ENCODE assay signal across 8 cellular contexts in genomic region chr4:38983756-38984647, GRCh38. TPM values are rescaled to one million over a fixed set of nuclear protein-coding genes. Genes with fewer than 3 reads are reported as not detected.
A peak's percentile ranks its signal among the peaks of the same experiment; 100 is the strongest.
DNase-seq lines count a peak whose midpoint lies in the region; ATAC-seq and TF ChIP-seq lines count a peak whose summit lies in the region.
"Had no signal": no experiment of that assay in that cellular context is flagged by ENCODE, and none has a peak within 500 bp of the region (broad histone marks: within the 10 kb centered on the region; RNA-seq: fewer than 3 reads in every experiment).

No MANE protein-coding gene starts in this region.

- no peaks in the 10 kb centered on the region for H3K27me3 ChIP-seq in SJSA1 (replicated peaks)
- no peaks in the 10 kb centered on the region for H3K27me3 ChIP-seq in dorsolateral prefrontal cortex

- H3K36me3 ChIP-seq in SJSA1: peaks cover 7% of the 10 kb centered on the region; the same call in 1 of the 2 replicates

- H3K9me3 ChIP-seq in SJSA1 (replicated peaks): no peaks in the 10 kb centered on the region

- no peak overlapping the region for H3K4me3 ChIP-seq in SJSA1
- peak overlapping the region in 6 of 59 donors; percentile 3 to 14 (median 5) for H3K4me3 ChIP-seq in dorsolateral prefrontal cortex

- ATAC-seq in GM18502 (IDR thresholded peaks at IDR 0.05; ENCODE audit: poor library complexity, unreplicated experiment): no peak
- no peak for ATAC-seq in HG03571 (IDR thresholded peaks at IDR 0.05; ENCODE audit: unreplicated experiment)

- intact Hi-C loops in dorsolateral prefrontal cortex (cut with DNase I): no loop called here

- peaks cover 53% of the 10 kb centered on the region for H3K4me1 ChIP-seq in SJSA1 (replicated peaks)

- TF ChIP-seq CTCF in dorsolateral prefrontal cortex (IDR thresholded peaks at IDR 0.05 in 54 of 56, conservative IDR thresholded peaks at IDR 0.05 in 2 of 56; ENCODE audit: low read depth in 1 of 56, partially characterized antibody in 56 of 56): no peak

- DNase-seq in EH (ENCODE audit: low read depth) (peak; percentile 67), SJSA1 (ENCODE audit: low read depth in 1 of 2, low spot score in 2 of 2) (peak in 1 of 2 experiments; percentile 42), dorsolateral prefrontal cortex (peak in 1 of 10 donors; percentile 26), pons (ENCODE audit: low spot score) (peak; percentile 14)
- DNase-seq in activated CD4-positive, CD25-positive, alpha-beta regulatory T cell treated with anti-CD3 and anti-CD28 coated beads, Interleukin-2, amount 50 U/mL, for 72 hours: no peak

- H3K27ac ChIP-seq in SJSA1 (peak overlapping the region; percentile 57), dorsolateral prefrontal cortex (peak overlapping the region in 30 of 59 donors; percentile 5 to 72 (median 49))

RNA-seq across cellular contexts. Expression of gene TMEM156, which starts 48.2 kb away (rescaled TPM):
- 7.9 and 18.6 TPM in 2 replicates for total RNA-seq in SJSA1 (2014; rRNA removed; shearing (Covaris generic))
- 1 to 10 TPM in 78 of 120 experiments, under 1 TPM in 39, not detected in 3; 0.23 to 4.5 (median 1.4) TPM for total RNA-seq in dorsolateral prefrontal cortex
- total RNA-seq: progenitor cell of endocrine pancreas had no signal
